8 cellular contexts compared by ENCODE assay signal in genomic region chr14:100317897-100318808, GRCh38. TPM values are rescaled to one million over a fixed set of nuclear protein-coding genes. Genes with fewer than 3 reads are reported as not detected.
DNase-seq lines count a peak whose midpoint lies in the region; ATAC-seq and TF ChIP-seq lines count a peak whose summit lies in the region.

No MANE protein-coding gene starts in this region.

- H3K4me1 Mint-ChIP-seq in CD4-positive, alpha-beta memory T cell: peaks cover 0 to 5% (median 3%) of the 10 kb centered on the region in 4 donors
- H3K4me1 Mint-ChIP-seq in natural killer cell: peaks cover 0 to 2% of the 10 kb centered on the region in 2 donors

- H3K27me3 ChIP-seq in CD4-positive, alpha-beta memory T cell (ENCODE audit: insufficient read depth, low read length): no peaks in the 10 kb centered on the region

- peak; percentile 56 to 63 (median 59) for DNase-seq in CD4-positive, alpha-beta memory T cell
- DNase-seq in M059J (ENCODE audit: low read depth) (peak; percentile 7), epithelial cell of esophagus (ENCODE audit: low read depth) (peak; percentile 34), natural killer cell (peak; percentile 68), kidney glomerular epithelial cell (lab: John Stamatoyannopoulos, UW) (no peak)
- DNase-seq in activated CD8-positive, alpha-beta memory T cell treated with anti-CD3 and anti-CD28 coated beads for 24 hours: peak; percentile 86
- DNase-seq in stimulated activated naive CD8-positive, alpha-beta T cell treated with anti-CD3 and anti-CD28 coated beads, Interleukin-15, Interleukin-2, amounts not matched to agents 100 U/mL and 50 U/mL, for 24 hours: peak; percentile 84

- H3K9me3 ChIP-seq in CD4-positive, alpha-beta memory T cell (ENCODE audit: control insufficient read depth in 1 of 2, low read length in 2 of 2): no peaks in the 10 kb centered on the region

- peaks cover 4% of the 10 kb centered on the region for H3K4me1 ChIP-seq in CD4-positive, alpha-beta memory T cell (ENCODE audit: insufficient read depth, low read length)

- TF ChIP-seq CTCF in epithelial cell of esophagus (IDR thresholded peaks at IDR 0.05; ENCODE audit: insufficient read depth, low read depth, low read length, missing control alignments) (peak; percentile 33), natural killer cell (IDR thresholded peaks at IDR 0.05) (peak; percentile 86)

- no peaks in the 10 kb centered on the region for H3K36me3 Mint-ChIP-seq in CD4-positive, alpha-beta memory T cell
- no peaks in the 10 kb centered on the region for H3K36me3 Mint-ChIP-seq in natural killer cell

- intact Hi-C loops in CD4-positive, alpha-beta memory T cell (cut with micrococcal nuclease): loop anchor here (1.0 kb wide), 2 partner anchors 33 to 336 kb away; no protein-coding TSS in a partner anchor
- intact Hi-C loops in natural killer cell (cut with micrococcal nuclease): no loop called here

- POLR2A ChIA-PET in CD4-positive, alpha-beta memory T cell (lab: Charles Lee; ENCODE audit: partially characterized antibody): interaction anchor here (0.9 to 1.4 kb wide), 2 partner anchors 9 to 33 kb away, joined by 4 to 5 read pairs; no protein-coding TSS in a partner anchor

- H3K9me3 Mint-ChIP-seq in CD4-positive, alpha-beta memory T cell: no peaks in the 10 kb centered on the region
- no peaks in the 10 kb centered on the region for H3K9me3 Mint-ChIP-seq in natural killer cell

- H3K27me3 Mint-ChIP-seq in CD4-positive, alpha-beta memory T cell: no peaks in the 10 kb centered on the region
- H3K27me3 Mint-ChIP-seq in natural killer cell (ENCODE audit: low read depth in 2 of 2): peaks cover 0 to 5% of the 10 kb centered on the region in 2 donors

- CTCF ChIA-PET in CD4-positive, alpha-beta memory T cell (lab: Charles Lee; ENCODE audit: partially characterized antibody): interaction anchor here (0.6 to 3.5 kb wide), 5 partner anchors 16 to 338 kb away, joined by 3 to 8 read pairs (median 3); no protein-coding TSS in a partner anchor

- H3K36me3 ChIP-seq in CD4-positive, alpha-beta memory T cell (ENCODE audit: insufficient read depth, low read length): no peaks in the 10 kb centered on the region

- H3K27ac Mint-ChIP-seq in CD4-positive, alpha-beta memory T cell: peak overlapping the region in 1 of 7 donors; percentile 55
- peak overlapping the region in 1 of 2 donors; percentile 35 for H3K27ac Mint-ChIP-seq in natural killer cell

- H3K4me3 ChIP-seq in CD4-positive, alpha-beta memory T cell (ENCODE audit: low read length in 2 of 2): peak overlapping the region in 1 of 2 donors; percentile 38
- no peak overlapping the region for H3K4me3 ChIP-seq in epithelial cell of esophagus (ENCODE audit: low read length)

- no peak overlapping the region for H3K27ac ChIP-seq in CD4-positive, alpha-beta memory T cell (ENCODE audit: low read depth, low read length)

- ATAC-seq in GM21528 (IDR thresholded peaks at IDR 0.05; ENCODE audit: low FRiP score, unreplicated experiment) (peak; percentile 82), natural killer cell (peak; percentile 93 to 99 (median 98))
- ATAC-seq in stimulated activated naive CD8-positive, alpha-beta T cell treated with anti-CD3 and anti-CD28 coated beads, Interleukin-15, Interleukin-2, amounts not matched to agents 100 U/mL and 50 U/mL, for 24 hours: peak; percentile 94

- H3K4me3 Mint-ChIP-seq in CD4-positive, alpha-beta memory T cell: peak overlapping the region; percentile 64 to 83 (median 79)
- peak overlapping the region; percentile 81 for H3K4me3 Mint-ChIP-seq in natural killer cell

RNA-seq across cellular contexts. Expression of gene SLC25A47, which starts 5.0 kb away (rescaled TPM):
- not detected for total RNA-seq in CD4-positive, alpha-beta memory T cell
- polyA plus RNA-seq in CD4-positive, alpha-beta memory T cell: not detected
- not detected in 2 replicates for total RNA-seq in M059J (2014; rRNA removed; shearing (Covaris generic))
- under 1 TPM in 1 of 3 donors, not detected in 2; 0.20 TPM for total RNA-seq in natural killer cell

RNA-seq across cellular contexts. Expression of gene SLC25A29, which starts 11.9 kb away (rescaled TPM):
- 1 to 10 TPM; 7.9 to 8.1 TPM for total RNA-seq in CD4-positive, alpha-beta memory T cell
- 1 to 10 TPM in 1 of 2 donors, under 1 TPM in 1; 0.08 to 1.5 TPM for polyA plus RNA-seq in CD4-positive, alpha-beta memory T cell
- total RNA-seq in M059J (2014; rRNA removed; shearing (Covaris generic)): 5.0 and 18.8 TPM in 2 replicates
- total RNA-seq in natural killer cell: 10 to 100 TPM in 2 of 3 donors, 1 to 10 TPM in 1; 8.6 to 80.7 (median 69.3) TPM

RNA-seq across cellular contexts. Expression of gene WDR25, which starts 58.1 kb away (rescaled TPM):
- 1 to 10 TPM; 5.7 to 6.5 TPM for total RNA-seq in CD4-positive, alpha-beta memory T cell
- 10 to 100 TPM in 1 of 2 donors, 1 to 10 TPM in 1; 9.2 to 14.4 TPM for polyA plus RNA-seq in CD4-positive, alpha-beta memory T cell
- total RNA-seq in M059J (2014; rRNA removed; shearing (Covaris generic)): 22.4 and 22.8 TPM in 2 replicates
- 1 to 10 TPM; 5.0 to 9.8 (median 9.7) TPM for total RNA-seq in natural killer cell
